16 cellular contexts compared by ENCODE assay signal in genomic region chr2:3125761-3126130, GRCh38.
"Had no signal": no experiment of that assay in that cellular context is flagged by ENCODE, and none has a peak within 500 bp of the region (broad histone marks: within the 10 kb centered on the region; RNA-seq: fewer than 3 reads in every experiment).

No MANE protein-coding gene starts in this region.

- H3K36me3 Mint-ChIP-seq: activated naive CD8-positive, alpha-beta T cell treated with anti-CD3 and anti-CD28 coated beads, Interleukin-2, amount 10 ng/mL, durations not matched to agents 7 days and 5 days had no signal

- ATAC-seq: effector memory CD8-positive, alpha-beta T cell; gastroesophageal sphincter had no signal

- DNase-seq: activated CD4-positive, alpha-beta memory T cell treated with anti-CD3 and anti-CD28 coated beads, Interleukin-2, amount 10 ng/mL, durations not matched to agents 7 days and 5 days; activated naive CD8-positive, alpha-beta T cell treated with anti-CD3 and anti-CD28 coated beads, Interleukin-2, amount 10 ng/mL, durations not matched to agents 7 days and 5 days; activated T-cell treated with anti-CD3 and anti-CD28 coated beads, Interleukin-2, amount 50 U/mL, for 48 hours; cortex of kidney; effector memory CD8-positive, alpha-beta T cell; kidney glomerular epithelial cell; stimulated activated CD4-positive, alpha-beta T cell treated with anti-CD3 and anti-CD28 coated beads, Interleukin-12 subunit alpha, Interleukin-12 subunit beta, amount 100 ng/mL, for 4 hours; T1000; uterus had no signal

- H3K9me3 Mint-ChIP-seq: activated CD4-positive, alpha-beta memory T cell treated with anti-CD3 and anti-CD28 coated beads, Interleukin-2, amount 10 ng/mL, durations not matched to agents 7 days and 5 days; activated naive CD8-positive, alpha-beta T cell treated with anti-CD3 and anti-CD28 coated beads, Interleukin-2, amount 10 ng/mL, durations not matched to agents 7 days and 5 days; effector memory CD8-positive, alpha-beta T cell; stimulated activated naive CD8-positive, alpha-beta T cell treated with anti-CD3 and anti-CD28 coated beads, Interleukin-15, Interleukin-2, amounts not matched to agents 100 ng/mL and 50 ng/mL, for 24 hours had no signal

- H3K27ac Mint-ChIP-seq: activated CD4-positive, alpha-beta memory T cell treated with anti-CD3 and anti-CD28 coated beads, Interleukin-2, amount 10 ng/mL, durations not matched to agents 7 days and 5 days; activated naive CD8-positive, alpha-beta T cell treated with anti-CD3 and anti-CD28 coated beads, Interleukin-2, amount 10 ng/mL, durations not matched to agents 7 days and 5 days; effector memory CD8-positive, alpha-beta T cell; progenitor cell of endocrine pancreas; stimulated activated naive CD8-positive, alpha-beta T cell treated with anti-CD3 and anti-CD28 coated beads, Interleukin-15, Interleukin-2, amounts not matched to agents 100 ng/mL and 50 ng/mL, for 24 hours had no signal

- H3K4me3 ChIP-seq: gastroesophageal sphincter, hepatocyte, right lobe of liver, thoracic aorta, uterus had no signal

- H3K27ac ChIP-seq: epithelial cell of prostate, gastroesophageal sphincter, hepatocyte, right lobe of liver, thoracic aorta, uterus had no signal

- H3K27me3 Mint-ChIP-seq: activated CD4-positive, alpha-beta memory T cell treated with anti-CD3 and anti-CD28 coated beads, Interleukin-2, amount 10 ng/mL, durations not matched to agents 7 days and 5 days; progenitor cell of endocrine pancreas; stimulated activated naive CD8-positive, alpha-beta T cell treated with anti-CD3 and anti-CD28 coated beads, Interleukin-15, Interleukin-2, amounts not matched to agents 100 ng/mL and 50 ng/mL, for 24 hours had no signal

- H3K4me3 Mint-ChIP-seq: activated CD4-positive, alpha-beta memory T cell treated with anti-CD3 and anti-CD28 coated beads, Interleukin-2, amount 10 ng/mL, durations not matched to agents 7 days and 5 days; activated naive CD8-positive, alpha-beta T cell treated with anti-CD3 and anti-CD28 coated beads, Interleukin-2, amount 10 ng/mL, durations not matched to agents 7 days and 5 days; effector memory CD8-positive, alpha-beta T cell; stimulated activated naive CD8-positive, alpha-beta T cell treated with anti-CD3 and anti-CD28 coated beads, Interleukin-15, Interleukin-2, amounts not matched to agents 100 ng/mL and 50 ng/mL, for 24 hours had no signal

- H3K27me3 ChIP-seq: hepatocyte, right lobe of liver, uterus had no signal

- H3K4me1 Mint-ChIP-seq: activated CD4-positive, alpha-beta memory T cell treated with anti-CD3 and anti-CD28 coated beads, Interleukin-2, amount 10 ng/mL, durations not matched to agents 7 days and 5 days had no signal
